ENCODE assay signal across 15 cellular contexts in the genomic region with DNA sequence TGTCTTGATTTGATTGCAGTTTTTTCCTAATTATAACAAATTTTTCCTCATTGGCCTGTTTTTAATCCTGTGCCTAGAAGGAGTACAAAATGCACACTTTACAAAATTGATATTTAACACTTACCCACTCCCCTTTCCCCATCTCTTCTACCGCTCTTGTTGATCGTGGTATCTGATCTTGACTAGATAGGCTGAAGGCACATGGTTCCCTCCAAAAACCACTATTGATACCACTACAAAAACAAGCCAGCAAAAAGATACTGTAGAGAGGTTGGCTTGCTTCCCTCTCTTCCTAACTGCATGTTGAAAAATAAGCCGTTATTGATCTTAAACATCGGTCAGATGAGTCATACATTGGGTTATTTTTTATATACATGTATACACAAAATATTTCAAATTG.
"Had no signal": no experiment of that assay in that cellular context is flagged by ENCODE, and none has a peak within 500 bp of the region (broad histone marks: within the 10 kb centered on the region; RNA-seq: fewer than 3 reads in every experiment).

No MANE protein-coding gene starts in this region.

- FAIRE-seq: endometrium, frontal cortex had no signal

- H3K9me3 ChIP-seq: ascending aorta, tibial artery had no signal

- H3K4me3 Mint-ChIP-seq: activated naive CD4-positive, alpha-beta T cell treated with anti-CD3 and anti-CD28 coated beads, Interleukin-2, amount 10 ng/mL, durations not matched to agents 7 days and 5 days; nephron progenitor cell; stimulated activated naive B cell treated with anti-CD40 and anti-IgM and Interleukin-4, amounts not matched to agents 10 μg/mL and 1 μg/mL and 100 μg/mL, for 72 hours had no signal

- H3K4me3 ChIP-seq: ascending aorta, coronary artery, lower lobe of right lung, tibial artery had no signal

- H3K27ac ChIP-seq: ascending aorta, coronary artery, lower lobe of right lung, tibial artery had no signal

- H3K27me3 ChIP-seq: ascending aorta, tibial artery had no signal

- H3K4me1 Mint-ChIP-seq: nephron progenitor cell; stimulated activated naive B cell treated with anti-CD40 and anti-IgM and Interleukin-4, amounts not matched to agents 10 μg/mL and 1 μg/mL and 100 μg/mL, for 72 hours had no signal

- H3K27me3 Mint-ChIP-seq: activated naive CD4-positive, alpha-beta T cell treated with anti-CD3 and anti-CD28 coated beads, Interleukin-2, amount 10 ng/mL, durations not matched to agents 7 days and 5 days; stimulated activated naive B cell treated with anti-CD40 and anti-IgM and Interleukin-4, amounts not matched to agents 10 μg/mL and 1 μg/mL and 100 μg/mL, for 72 hours had no signal

- H3K4me1 ChIP-seq: ascending aorta, lower lobe of right lung, tibial artery had no signal

- ATAC-seq: left colon; lower lobe of right lung; stimulated activated naive B cell treated with anti-CD40 and anti-IgM and Interleukin-4, amounts not matched to agents 10 μg/mL and 1 μg/mL and 100 μg/mL, for 72 hours had no signal

- H3K27ac Mint-ChIP-seq: activated naive CD4-positive, alpha-beta T cell treated with anti-CD3 and anti-CD28 coated beads, Interleukin-2, amount 10 ng/mL, durations not matched to agents 7 days and 5 days; nephron progenitor cell; stimulated activated naive B cell treated with anti-CD40 and anti-IgM and Interleukin-4, amounts not matched to agents 10 μg/mL and 1 μg/mL and 100 μg/mL, for 72 hours had no signal

- H3K9me3 Mint-ChIP-seq: activated naive CD4-positive, alpha-beta T cell treated with anti-CD3 and anti-CD28 coated beads, Interleukin-2, amount 10 ng/mL, durations not matched to agents 7 days and 5 days had no signal

- DNase-seq: activated CD4-positive, alpha-beta T cell treated with anti-CD3 and anti-CD28 coated beads, Interleukin-2, amount 50 U/mL, for 1 hour; activated naive CD4-positive, alpha-beta T cell treated with anti-CD3 and anti-CD28 coated beads, Interleukin-2, amount 10 ng/mL, durations not matched to agents 7 days and 5 days; activated T-cell treated with anti-CD3 and anti-CD28 coated beads for 4 hours; hypothalamus; islet precursor cell; left colon; lower lobe of right lung; nephron progenitor cell; nucleus accumbens; stimulated activated naive B cell treated with anti-CD40 and anti-IgM and Interleukin-4, amounts not matched to agents 10 μg/mL and 1 μg/mL and 100 μg/mL, for 72 hours; tibial artery had no signal
